17 cellular contexts compared by ENCODE assay signal in the genomic region with DNA sequence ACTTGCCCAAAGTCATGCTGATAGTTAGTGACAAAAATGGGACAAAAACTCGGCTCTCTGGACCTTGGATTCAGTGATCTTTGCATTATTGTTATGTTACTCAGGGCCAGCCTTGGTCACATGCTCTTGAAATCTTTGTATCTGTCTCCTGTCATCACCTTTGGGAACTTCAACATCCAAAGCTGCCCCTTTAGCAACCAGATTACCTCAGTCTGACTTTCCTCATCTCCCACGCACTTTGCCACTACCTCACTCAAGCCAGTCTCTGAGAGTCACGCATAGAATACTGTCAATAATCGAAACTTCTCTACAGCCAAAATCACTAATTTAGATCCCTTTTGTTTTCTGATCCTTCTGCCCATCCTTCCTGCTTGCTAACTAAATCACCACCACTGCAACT.
"Had no signal": no experiment of that assay in that cellular context is flagged by ENCODE, and none has a peak within 500 bp of the region (broad histone marks: within the 10 kb centered on the region; RNA-seq: fewer than 3 reads in every experiment).

No MANE protein-coding gene starts in this region.

- H3K27me3 ChIP-seq: cardiac muscle cell had no signal

- H3K4me1 ChIP-seq: lower lobe of right lung, tibial artery had no signal

- H3K9me3 ChIP-seq: lower lobe of right lung, tibial artery had no signal

- ATAC-seq: activated CD4-positive, CD25-positive, alpha-beta regulatory T cell treated with anti-CD3 and anti-CD28 coated beads, Interleukin-2, amount 50 U/mL, for 24 hours; lower lobe of right lung; stimulated activated memory B cell treated with anti-CD40 and anti-IgM and Interleukin-4, amounts not matched to agents 10 μg/mL and 1 μg/mL and 100 μg/mL, for 72 hours had no signal

- H3K36me3 ChIP-seq: cardiac muscle cell, lower lobe of right lung, tibial artery had no signal

- DNase-seq: activated CD4-positive, alpha-beta T cell treated with anti-CD3 and anti-CD28 coated beads, Interleukin-2, amount 50 U/mL, for 48 hours; activated gamma-delta T cell; activated T-cell treated with anti-CD3 and anti-CD28 coated beads, Interleukin-2, amount 50 U/mL, for 48 hours; anterior cingulate cortex; hypothalamus; left cardiac atrium; lower lobe of right lung; midbrain; naive B cell; retina; stimulated activated CD4-positive, alpha-beta T cell treated with anti-CD3 and anti-CD28 coated beads, Interleukin-1b, Interleukin-23, amount 100 ng/mL, for 48 hours; SW 1271; tibial artery had no signal

- FAIRE-seq: colon had no signal

- H3K27ac ChIP-seq: cardiac muscle cell, lower lobe of right lung, tibial artery had no signal

- H3K4me3 ChIP-seq: cardiac muscle cell, lower lobe of right lung, tibial artery had no signal
